In the genomic region with DNA sequence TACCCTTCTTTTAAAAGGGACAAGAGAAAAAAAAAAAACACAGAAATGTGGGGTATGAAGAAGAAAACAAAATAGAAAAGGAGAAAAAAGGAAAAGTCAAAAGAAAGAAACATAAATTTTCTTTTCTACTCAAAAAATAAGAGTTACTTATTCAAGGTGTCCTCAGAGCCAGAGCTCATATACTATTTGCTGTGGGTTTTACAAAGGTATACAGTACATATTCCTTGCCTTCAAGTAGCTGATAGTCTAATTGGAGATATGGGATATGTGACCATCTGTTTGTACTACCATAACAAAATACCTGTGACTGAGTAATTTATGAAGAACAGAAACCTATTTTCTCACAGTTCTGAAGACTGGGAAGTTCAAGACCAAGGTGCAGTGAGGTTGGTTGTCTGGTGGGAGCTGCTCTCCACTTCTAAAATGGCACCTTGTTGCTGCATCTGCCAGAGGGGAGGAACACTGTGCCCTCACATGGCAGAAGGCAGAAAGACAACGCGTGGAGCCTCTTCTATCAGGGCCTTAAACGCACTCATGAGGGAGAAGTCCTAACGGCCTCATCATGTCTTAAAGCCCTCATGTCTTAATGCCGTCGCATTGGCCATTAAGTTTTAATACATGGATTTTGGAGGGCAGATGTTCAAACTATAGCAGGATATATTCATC, we compare ENCODE assay signal across 23 cellular contexts. TPM values are rescaled to one million over a fixed set of nuclear protein-coding genes. Genes with fewer than 3 reads are reported as not detected.
A peak's percentile ranks its signal among the peaks of the same experiment; 100 is the strongest.
DNase-seq lines count a peak whose midpoint lies in the region; ATAC-seq, FAIRE-seq and TF ChIP-seq lines count a peak whose summit lies in the region.
"Had no signal": no experiment of that assay in that cellular context is flagged by ENCODE, and none has a peak within 500 bp of the region (broad histone marks: within the 10 kb centered on the region; RNA-seq: fewer than 3 reads in every experiment).

No MANE protein-coding gene starts in this region.

- no peaks in the 10 kb centered on the region for H3K9me3 Mint-ChIP-seq in Caco-2 (ENCODE audit: unreplicated experiment)
- H3K9me3 Mint-ChIP-seq: activated naive CD4-positive, alpha-beta T cell treated with anti-CD3 and anti-CD28 coated beads, Interleukin-2, amount 50 U/mL, for 72 hours had no signal

- ATAC-seq in PC-3 (no peak), psoas muscle (no peak)
- ATAC-seq: activated naive CD4-positive, alpha-beta T cell treated with anti-CD3 and anti-CD28 coated beads, Interleukin-2, amount 50 U/mL, for 72 hours; left colon had no signal

- no peak overlapping the region for H3K4me2 ChIP-seq in PC-3 (ENCODE audit: low read length)

- CTCF ChIA-PET in Caco-2 (lab: Charles Lee) (no interaction called here), PC-3 (lab: Charles Lee) (no interaction called here)

- BruUV-seq in Caco-2 (replicated peaks; lab: Mats Ljungman, UMichigan) (no TSS peak), PC-3 (replicated peaks; lab: Mats Ljungman, UMichigan) (no TSS peak)

- no peaks in the 10 kb centered on the region for H3K27me3 Mint-ChIP-seq in Caco-2 (ENCODE audit: insufficient read depth, unreplicated experiment)
- H3K27me3 Mint-ChIP-seq: B cell had no signal

- intact Hi-C loops in Caco-2 (cut with micrococcal nuclease; ENCODE audit: unreplicated experiment) (no loop called here), PC-3 (cut with micrococcal nuclease) (no loop called here), psoas muscle (cut with DNase I) (no loop called here)

- H3K36me3 ChIP-seq in Caco-2 (ENCODE audit: control insufficient read depth, insufficient read depth, low read length) (no peaks in the 10 kb centered on the region), PC-3 (ENCODE audit: low read depth, low read length) (0 out of 2 replicates have a peak, but pooled peaks cover 5% of the 10 kb centered on the region), psoas muscle (ENCODE audit: insufficient read depth in 1 of 2, low read depth in 1 of 2) (peaks cover 2 to 44% of the 10 kb centered on the region in 2 donors)
- H3K36me3 ChIP-seq: uterus had no signal

- no peaks in the 10 kb centered on the region for H3K79me2 ChIP-seq in PC-3 (ENCODE audit: low read length)

- no peak for TF ChIP-seq CTCF in Caco-2 (IDR thresholded peaks at IDR 0.05; ENCODE audit: insufficient read depth in 1 of 2, low read depth in 1 of 2, low read length in 1 of 2, severe bottlenecking in 1 of 2, unreplicated experiment in 1 of 2)
- no peak for TF ChIP-seq CTCF in GM12865 (IDR thresholded peaks at IDR 0.05; ENCODE audit: insufficient read depth, low read depth, low read length, missing control alignments)
- peak; percentile 31 for TF ChIP-seq CTCF in PC-3 (conservative IDR thresholded peaks at IDR 0.05; ENCODE audit: low read depth, low read length)
- peak; percentile 10 for TF ChIP-seq CTCF in epithelial cell of proximal tubule (conservative IDR thresholded peaks at IDR 0.05; ENCODE audit: low read depth, low read length)
- TF ChIP-seq CTCF in psoas muscle (IDR thresholded peaks at IDR 0.05): no peak

- no peak for FAIRE-seq in GM12892 (lab: Jason Lieb, UNC)
- FAIRE-seq: GM18507 had no signal

- no peak for TF ChIP-seq POLR2A in GM12892 (IDR thresholded peaks at IDR 0.05; ENCODE audit: low read depth, low read length)

- H3K27ac Mint-ChIP-seq in Caco-2 (ENCODE audit: unreplicated experiment): no peak overlapping the region
- H3K27ac Mint-ChIP-seq: activated naive CD4-positive, alpha-beta T cell treated with anti-CD3 and anti-CD28 coated beads, Interleukin-2, amount 50 U/mL, for 72 hours; B cell had no signal

- no peaks in the 10 kb centered on the region for H3K4me1 Mint-ChIP-seq in Caco-2 (ENCODE audit: low read depth, unreplicated experiment)
- H3K4me1 Mint-ChIP-seq: B cell had no signal

- no peaks in the 10 kb centered on the region for H3K4me1 ChIP-seq in Caco-2
- no peaks in the 10 kb centered on the region for H3K4me1 ChIP-seq in PC-3 (ENCODE audit: insufficient read depth, low read length)
- H3K4me1 ChIP-seq in psoas muscle: no peaks in the 10 kb centered on the region
- H3K4me1 ChIP-seq: colonic mucosa, spleen, uterus had no signal

- H3K4me3 ChIP-seq in Caco-2 (ENCODE audit: low read depth, low read length) (no peak overlapping the region), GM12865 (ENCODE audit: low read depth, low read length) (no peak overlapping the region), PC-3 (ENCODE audit: low read length) (no peak overlapping the region), epithelial cell of proximal tubule (ENCODE audit: low read depth, low read length) (no peak overlapping the region), psoas muscle (no peak overlapping the region)
- H3K4me3 ChIP-seq: colonic mucosa, spleen, uterus had no signal

- H3F3A ChIP-seq in PC-3 (ENCODE audit: low read length, unreplicated experiment): no peaks in the 10 kb centered on the region

- H3K27ac ChIP-seq in PC-3 (ENCODE audit: low read length) (no peak overlapping the region), psoas muscle (no peak overlapping the region)
- H3K27ac ChIP-seq: colonic mucosa, spleen, uterus, VCaP had no signal

- H3K4me3 Mint-ChIP-seq in Caco-2 (ENCODE audit: unreplicated experiment): no peak overlapping the region
- H3K4me3 Mint-ChIP-seq: B cell, neural crest cell had no signal

- H3K36me3 Mint-ChIP-seq in Caco-2 (ENCODE audit: insufficient read depth, unreplicated experiment): peaks cover 11% of the 10 kb centered on the region

- WGBS in psoas muscle, 3 donors: 88 to 94% (median 91%) methylated on average over 6 of the region's 6 CpGs

- DNase-seq in Caco-2 (peak; percentile 12 to 40), GM12865 (ENCODE audit: low read depth) (peak; percentile 3), PC-3 (peak; percentile 8), epithelial cell of proximal tubule (ENCODE audit: low read depth) (no peak), GM12892 (ENCODE audit: insufficient read length) (no peak), COLO668 (lab: John Stamatoyannopoulos, UW; ENCODE audit: unreplicated experiment) (no peak), psoas muscle (no peak)
- DNase-seq: activated CD8-positive, alpha-beta memory T cell treated with anti-CD3 and anti-CD28 coated beads for 24 hours; colonic mucosa; foreskin fibroblast; H7; hypothalamus; left colon; NCI-H1105; NCI-H2107; SHP77; spleen; uterus had no signal

- no peaks in the 10 kb centered on the region for H4K20me1 ChIP-seq in PC-3 (ENCODE audit: low read length)

- no peaks in the 10 kb centered on the region for H3K9me2 ChIP-seq in PC-3 (replicated peaks; ENCODE audit: low read length)

- H3K27me3 ChIP-seq in Caco-2 (replicated peaks; ENCODE audit: control insufficient read depth, insufficient read depth, low read length) (no peaks in the 10 kb centered on the region), PC-3 (ENCODE audit: low read length) (no peaks in the 10 kb centered on the region), psoas muscle (ENCODE audit: insufficient read depth in 3 of 3, low read length in 2 of 3) (no peaks in the 10 kb centered on the region)
- H3K27me3 ChIP-seq: colonic mucosa, spleen, uterus had no signal

- POLR2A ChIA-PET in Caco-2 (lab: Charles Lee) (no interaction called here), PC-3 (lab: Charles Lee; ENCODE audit: unreplicated experiment) (no interaction called here)

- H3K9me3 ChIP-seq in Caco-2 (no peaks in the 10 kb centered on the region), PC-3 (ENCODE audit: low read length) (no peaks in the 10 kb centered on the region), psoas muscle (no peaks in the 10 kb centered on the region)
- H3K9me3 ChIP-seq: colonic mucosa, spleen, uterus had no signal

- H2AFZ ChIP-seq in PC-3 (ENCODE audit: low read length): no peak overlapping the region

- no peak overlapping the region for H3K9ac ChIP-seq in PC-3 (ENCODE audit: low read length)

RNA-seq across cellular contexts. Expression of gene NBAS, which starts 33.9 kb away (rescaled TPM):
- total RNA-seq in Caco-2 (2022) (28.8 and 31.1 TPM in 2 replicates), PC-3 (2014; rRNA removed) (37.2 and 45.1 TPM in 2 replicates), epithelial cell of proximal tubule (33.6 and 48.4 TPM in 2 replicates), psoas muscle (10 to 100 TPM; 27.0 to 52.8 (median 35.7) TPM)
- polyA plus RNA-seq in GM12892 (2012; ENCODE audit: missing spikeins): 14.8 TPM
- 10 to 100 TPM; 19.5 to 24.7 (median 21.9) TPM for polyA plus RNA-seq in psoas muscle

Comparison
In these comparisons a context has a peak if more than half of its experiments do, and no peak if none do; other contexts are left out.
1. DNase-seq: peak in Caco-2 (2 of 2), GM12865 (single experiment) and PC-3 (single experiment); none in epithelial cell of proximal tubule (single experiment), GM12892 (single experiment), COLO668 (single experiment) and psoas muscle (0 of 2).
2. CTCF ChIP-seq: peak in PC-3 (single experiment) and epithelial cell of proximal tubule (single experiment); none in Caco-2 (0 of 2), GM12865 (single experiment) and psoas muscle (single experiment).